ENCODE assay signal across 22 cellular contexts in genomic region chr6:67698534-67698933, GRCh38.
DNase-seq lines count a peak whose midpoint lies in the region; ATAC-seq and TF ChIP-seq lines count a peak whose summit lies in the region.
"Had no signal": no experiment of that assay in that cellular context is flagged by ENCODE, and none has a peak within 500 bp of the region (broad histone marks: within the 10 kb centered on the region; RNA-seq: fewer than 3 reads in every experiment).

No MANE protein-coding gene starts in this region.

- no peaks in the 10 kb centered on the region for H3K36me3 Mint-ChIP-seq in chondrocyte (ENCODE audit: low read depth)
- H3K36me3 Mint-ChIP-seq: CD8-positive, alpha-beta memory T cell; IgD-negative memory B cell had no signal

- H3K9me3 Mint-ChIP-seq in chondrocyte (ENCODE audit: low read depth), result no peaks in the 10 kb centered on the region

- H3K4me3 ChIP-seq in left lung, result no peak overlapping the region
- H3K4me3 ChIP-seq: HAP-1, PC-9, SJSA1 had no signal

- H3K9me3 ChIP-seq in left lung, result no peaks in the 10 kb centered on the region
- H3K9me3 ChIP-seq: HAP-1 had no signal

- peaks cover 0 to 4% of the 10 kb centered on the region in 2 donors for H3K4me1 ChIP-seq in left lung
- H3K4me1 ChIP-seq: HAP-1, SJSA1 had no signal

- no peaks in the 10 kb centered on the region for H3K27me3 Mint-ChIP-seq in chondrocyte (ENCODE audit: low read depth)
- H3K27me3 Mint-ChIP-seq: CD8-positive, alpha-beta memory T cell; IgD-negative memory B cell had no signal

- no peaks in the 10 kb centered on the region for H3K27me3 ChIP-seq in left lung
- H3K27me3 ChIP-seq: SJSA1 had no signal

- H3K4me1 Mint-ChIP-seq in chondrocyte (ENCODE audit: low read depth), result peaks cover 6% of the 10 kb centered on the region
- H3K4me1 Mint-ChIP-seq: CD8-positive, alpha-beta memory T cell; IgD-negative memory B cell had no signal

- H3K36me3 ChIP-seq in left lung, result no peaks in the 10 kb centered on the region
- H3K36me3 ChIP-seq: HAP-1, SJSA1 had no signal

- ATAC-seq in left lung, result peak; percentile 95

- H3K4me3 Mint-ChIP-seq in chondrocyte (ENCODE audit: unreplicated experiment), result no peak overlapping the region
- H3K4me3 Mint-ChIP-seq: CD8-positive, alpha-beta memory T cell; IgD-negative memory B cell had no signal

- H3K27ac ChIP-seq in left lung, result no peak overlapping the region
- H3K27ac ChIP-seq: HL-60, PC-9, RWPE1, SJSA1 had no signal

- H3K27ac Mint-ChIP-seq in chondrocyte (ENCODE audit: unreplicated experiment), result no peak overlapping the region
- H3K27ac Mint-ChIP-seq: CD8-positive, alpha-beta memory T cell; IgD-negative memory B cell had no signal

- DNase-seq in ELR (ENCODE audit: low read depth), result peak; percentile 4
- DNase-seq in NCI-H1417 (lab: John Stamatoyannopoulos, UW), result peak in 2 of 3 experiments; percentile 29 to 82
- peak; percentile 58 for DNase-seq in SHP77 treated with DMSO at 0.1 percent for 48 hours (lab: John Stamatoyannopoulos, UW)
- DNase-seq in left lung, result no peak
- no peak for DNase-seq in effector CD8-positive, alpha-beta T cell (lab: John Stamatoyannopoulos, UW)
- DNase-seq in chondrocyte (ENCODE audit: low spot score), result no peak
- no peak for DNase-seq in activated CD4-positive, alpha-beta T cell treated with anti-CD3 and anti-CD28 coated beads for 4 hours
- DNase-seq: ACHN; C1 segment of cervical spinal cord; CD8-positive, alpha-beta memory T cell; GF-D8; Kasumi-1; NCI-H1436; NCI-H1930; NCI-H82; PC-9; T-helper 2 cell had no signal

- no peak for TF ChIP-seq CTCF in left lung (IDR thresholded peaks at IDR 0.05)
- TF ChIP-seq CTCF in chondrocyte (IDR thresholded peaks at IDR 0.05), result no peak

- intact Hi-C loops in left lung (cut with DNase I), result no loop called here

Comparison
In these comparisons a context has a peak if more than half of its experiments do, and no peak if none do; other contexts are left out.
1. DNase-seq: peak in ELR (single experiment), NCI-H1417 (2 of 3) and SHP77 treated with DMSO at 0.1 percent for 48 hours (single experiment); none in left lung (0 of 2), effector CD8-positive, alpha-beta T cell (single experiment), chondrocyte (single experiment) and activated CD4-positive, alpha-beta T cell treated with anti-CD3 and anti-CD28 coated beads for 4 hours (0 of 2).